In genomic region chr10:119477444-119477843, GRCh38 we compare ENCODE assay signal across 13 cellular contexts.
DNase-seq lines count a peak whose midpoint lies in the region; ATAC-seq and TF ChIP-seq lines count a peak whose summit lies in the region.
"Had no signal": no experiment of that assay in that cellular context is flagged by ENCODE, and none has a peak within 500 bp of the region (broad histone marks: within the 10 kb centered on the region; RNA-seq: fewer than 3 reads in every experiment).

No MANE protein-coding gene starts in this region.

- H3K9me3 ChIP-seq in Loucy (ENCODE audit: insufficient read depth, low read depth, low read length) (no peaks in the 10 kb centered on the region; the same call in 1 of the 2 replicates), H9 (ENCODE audit: control insufficient read depth, low read depth, low read length) (no peaks in the 10 kb centered on the region)
- H3K9me3 ChIP-seq: ascending aorta had no signal

- no peak overlapping the region for H3K27ac ChIP-seq in H9 (ENCODE audit: insufficient read length, low read depth, low read length)
- H3K27ac ChIP-seq: ascending aorta, epithelial cell of prostate had no signal

- peaks cover 10 to 24% of the 10 kb centered on the region in 2 experiments for H3K4me1 Mint-ChIP-seq in H9

- H2BK20ac ChIP-seq in H9 (ENCODE audit: low read depth, low read length, poor library complexity, severe bottlenecking), result no peak overlapping the region

- WGBS in H9 (ENCODE audit: extremely low coverage, insufficient read length, low lambda C conversion rate), result no CpG with 5 or more reads among the region's 3 CpGs

- H3K27ac Mint-ChIP-seq in H9, result no peak overlapping the region

- H4K5ac ChIP-seq in H9 (ENCODE audit: insufficient read length, low read depth, low read length), result no peak overlapping the region

- H3K23ac ChIP-seq in H9 (ENCODE audit: insufficient read length, low read depth, low read length), result no peak overlapping the region

- H2BK15ac ChIP-seq in H9 (ENCODE audit: low read depth, low read length), result no peak overlapping the region

- H3K79me2 ChIP-seq in Loucy (ENCODE audit: insufficient read depth, low read length) (no peaks in the 10 kb centered on the region), H9 (ENCODE audit: insufficient read depth, low read length) (no peaks in the 10 kb centered on the region)

- no peaks in the 10 kb centered on the region for H3K27me3 ChIP-seq in Loucy (ENCODE audit: insufficient read depth, low read length, poor library complexity, severe bottlenecking)
- H3K27me3 ChIP-seq in H9 (ENCODE audit: insufficient read depth, low read length), result peaks cover 43% of the 10 kb centered on the region
- H3K27me3 ChIP-seq: ascending aorta had no signal

- peak overlapping the region; percentile 30 for H3K4me2 ChIP-seq in Loucy (ENCODE audit: low read depth, low read length, poor library complexity, severe bottlenecking)
- no peak overlapping the region for H3K4me2 ChIP-seq in H9 (ENCODE audit: insufficient read depth, insufficient read length, low read length)

- ATAC-seq in GM19351 (IDR thresholded peaks at IDR 0.05; ENCODE audit: unreplicated experiment) (peak; percentile 77), HG02870 (IDR thresholded peaks at IDR 0.05; ENCODE audit: unreplicated experiment) (peak; percentile 81)

- no peak overlapping the region for H4K8ac ChIP-seq in H9 (replicated peaks; ENCODE audit: insufficient read length, low read depth, low read length)

- H3K9ac ChIP-seq in Loucy (ENCODE audit: low read depth, low read length, poor library complexity, severe bottlenecking) (peak overlapping the region; percentile 13), H9 (ENCODE audit: extremely low read depth, insufficient read length, low read length) (no peak overlapping the region)

- H3K4me3 ChIP-seq in GM12864 (ENCODE audit: low read depth, low read length), result peak overlapping the region; percentile 2; the same call in 1 of the 2 replicates
- H3K4me3 ChIP-seq in Loucy (ENCODE audit: low read length, poor library complexity, severe bottlenecking), result no peak overlapping the region
- H3K4me3 ChIP-seq: ascending aorta had no signal

- no peak overlapping the region for H3K56ac ChIP-seq in H9 (ENCODE audit: insufficient read length, low read depth, low read length)

- H4K91ac ChIP-seq in H9 (ENCODE audit: insufficient read length, low read depth, low read length), result no peak overlapping the region

- no peaks in the 10 kb centered on the region for H3F3A ChIP-seq in Loucy (ENCODE audit: low read depth)

- no peak for DNase-seq in GM12864 (ENCODE audit: low read depth)
- no peak for DNase-seq in SIG-M5 (lab: John Stamatoyannopoulos, UW)
- DNase-seq in H9, result no peak
- no peak for DNase-seq in iPS-NIHi7 (ENCODE audit: extremely low spot score)
- DNase-seq in SHP77 treated with DMSO at 0.1 percent for 48 hours (lab: John Stamatoyannopoulos, UW), result no peak
- DNase-seq: activated CD4-positive, CD25-positive, alpha-beta regulatory T cell treated with anti-CD3 and anti-CD28 coated beads, Interleukin-2, amount 50 U/mL, for 72 hours; Calu3; occipital lobe had no signal

- no peak overlapping the region for H2AK5ac ChIP-seq in H9 (ENCODE audit: insufficient read length, low read length)

- no peak overlapping the region for H2BK12ac ChIP-seq in H9 (ENCODE audit: insufficient read length, low read depth, low read length)

- no peak overlapping the region for H3K14ac ChIP-seq in H9 (ENCODE audit: insufficient read depth, low read length)

- H3K9me2 ChIP-seq in Loucy (replicated peaks; ENCODE audit: low read depth, low read length), result no peaks in the 10 kb centered on the region

- H3K23me2 ChIP-seq in H9 (ENCODE audit: insufficient read length, low read depth, low read length, poor library complexity, severe bottlenecking), result no peaks in the 10 kb centered on the region

- H4K20me1 ChIP-seq in Loucy (ENCODE audit: insufficient read depth, low read length, poor library complexity, severe bottlenecking) (no peaks in the 10 kb centered on the region), H9 (ENCODE audit: control insufficient read depth, insufficient read depth, insufficient read length) (no peaks in the 10 kb centered on the region)

- H3K4me3 Mint-ChIP-seq in H9, result no peak overlapping the region

- TF ChIP-seq CTCF in GM12864 (IDR thresholded peaks at IDR 0.05; ENCODE audit: low read depth, low read length, missing control alignments) (no peak), Loucy (conservative IDR thresholded peaks at IDR 0.05; ENCODE audit: low read length) (no peak), H9 (conservative IDR thresholded peaks at IDR 0.05) (no peak)

- no peak overlapping the region for H3K4ac ChIP-seq in H9 (ENCODE audit: low read depth, low read length)

- no peaks in the 10 kb centered on the region for H3K36me3 ChIP-seq in Loucy (ENCODE audit: insufficient read depth, low read length)
- H3K36me3 ChIP-seq: ascending aorta had no signal

- peaks cover 21% of the 10 kb centered on the region for H3K4me1 ChIP-seq in Loucy (ENCODE audit: insufficient read depth, low read length, poor library complexity, severe bottlenecking)
- no peaks in the 10 kb centered on the region; the same call in 1 of the 2 replicates for H3K4me1 ChIP-seq in H9 (ENCODE audit: insufficient read depth, low read length)

- H2BK120ac ChIP-seq in H9 (ENCODE audit: low read depth, low read length, poor library complexity, severe bottlenecking), result no peak overlapping the region

- H2AFZ ChIP-seq in Loucy (ENCODE audit: low read length), result no peak overlapping the region
- H2AFZ ChIP-seq in H9 (ENCODE audit: low read length), result no peak overlapping the region

- peaks cover 97% of the 10 kb centered on the region for H3K27me3 Mint-ChIP-seq in H9 (ENCODE audit: low read depth)

- H3K36me3 Mint-ChIP-seq in H9 (ENCODE audit: insufficient read depth in 1 of 3, low read depth in 3 of 3), result no peaks in the 10 kb centered on the region; a peak in 1 of 7 replicates

- H2BK5ac ChIP-seq in H9 (ENCODE audit: insufficient read length, low read length), result no peak overlapping the region

- no peak overlapping the region for H3T11ph ChIP-seq in H9 (ENCODE audit: low read length)

- no peaks in the 10 kb centered on the region for H3K79me1 ChIP-seq in H9 (ENCODE audit: insufficient read depth, low read depth, low read length, poor library complexity, severe bottlenecking)

- H3K18ac ChIP-seq in H9 (ENCODE audit: insufficient read length, low read depth, low read length), result no peak overlapping the region

- H3K9me3 Mint-ChIP-seq in H9, result peaks cover 4 to 5% of the 10 kb centered on the region in 2 experiments; a peak in 4 of 5 replicates
